Comparison of ENCODE assay signal across 25 cellular contexts in the genomic region with DNA sequence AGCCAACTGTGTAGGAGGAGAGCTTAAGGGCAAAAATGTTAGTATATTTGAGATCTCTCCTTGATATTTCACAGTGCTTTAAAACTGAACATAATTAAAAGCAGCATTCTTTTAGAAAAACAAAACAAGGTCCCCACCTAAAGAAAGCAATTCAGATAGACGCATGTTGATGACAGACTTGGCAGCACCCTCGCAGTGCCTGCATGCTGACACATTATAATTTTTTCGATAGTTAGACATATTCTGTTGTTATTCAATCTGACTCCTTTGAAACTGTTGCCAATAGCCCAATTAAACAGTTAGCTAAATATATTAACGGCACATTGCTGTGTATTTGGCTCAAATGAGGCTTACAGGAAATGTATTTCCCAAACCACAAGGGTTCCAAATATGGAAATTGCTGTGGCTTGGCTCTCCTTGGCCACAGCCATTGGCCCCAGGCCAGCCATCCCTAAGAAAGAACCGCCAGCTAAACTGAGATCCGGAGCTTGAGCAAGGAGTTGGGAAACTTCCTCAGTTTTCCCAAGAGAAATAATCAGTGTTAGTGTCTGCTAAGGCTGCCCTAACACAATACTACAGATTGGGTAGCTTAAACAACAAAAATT. TPM values are rescaled to one million over a fixed set of nuclear protein-coding genes. Genes with fewer than 3 reads are reported as not detected.
DNase-seq lines count a peak whose midpoint lies in the region; ATAC-seq, FAIRE-seq and TF ChIP-seq lines count a peak whose summit lies in the region.
"Had no signal": no experiment of that assay in that cellular context is flagged by ENCODE, and none has a peak within 500 bp of the region (broad histone marks: within the 10 kb centered on the region; RNA-seq: fewer than 3 reads in every experiment).

No MANE protein-coding gene starts in this region.

- no peaks in the 10 kb centered on the region for H3F3A ChIP-seq in PC-9 (ENCODE audit: insufficient read depth, low read depth)

- H3K4me2 ChIP-seq in PC-9, result no peak overlapping the region
- H3K4me2 ChIP-seq: KMS-11 had no signal

- CTCF ChIA-PET in PC-9 (lab: Charles Lee), result no interaction called here

- intact Hi-C loops in adrenal gland (cut with DNase I), result no loop called here
- intact Hi-C loops in pancreas (cut with DNase I), result no loop called here
- intact Hi-C loops in PC-9 (cut with micrococcal nuclease; ENCODE audit: unreplicated experiment), result no loop called here

- H3K27ac ChIP-seq in adrenal gland (peak overlapping the region in 1 of 5 donors; percentile 8), gastroesophageal sphincter (peak overlapping the region in 1 of 4 donors; percentile 31), pancreas (no peak overlapping the region), PC-9 (no peak overlapping the region)
- H3K27ac ChIP-seq: brain microvascular endothelial cell, dorsolateral prefrontal cortex, KMS-11, SJCRH30 had no signal

- H3K36me3 ChIP-seq in adrenal gland (replicated peaks in 1 of 2), result no peaks in the 10 kb centered on the region
- H3K36me3 ChIP-seq in gastroesophageal sphincter, result no peaks in the 10 kb centered on the region
- H3K36me3 ChIP-seq in pancreas, result no peaks in the 10 kb centered on the region
- H3K36me3 ChIP-seq in PC-9 (ENCODE audit: low read depth), result no peaks in the 10 kb centered on the region
- H3K36me3 ChIP-seq: brain microvascular endothelial cell, SJCRH30 had no signal

- no peaks in the 10 kb centered on the region for H3K36me3 Mint-ChIP-seq in nephron progenitor cell (ENCODE audit: low read depth)

- 44 to 50% (median 46%) methylated on average over 6 of the region's 6 CpGs for WGBS in adrenal gland, 4 donors
- WGBS in gastroesophageal sphincter (ENCODE audit: low coverage in 1 of 2), 2 donors, result 35 to 50% methylated on average over 5 to 6 of the region's 6 CpGs
- 53 to 63% methylated on average over 6 of the region's 6 CpGs for WGBS in pancreas, 2 donors

- TF ChIP-seq CTCF in adrenal gland (IDR thresholded peaks at IDR 0.05) (no peak), gastroesophageal sphincter (IDR thresholded peaks at IDR 0.05) (no peak), pancreas (IDR thresholded peaks at IDR 0.05) (no peak), PC-9 (conservative IDR thresholded peaks at IDR 0.05) (no peak), nephron progenitor cell (IDR thresholded peaks at IDR 0.05) (no peak)

- POLR2A ChIA-PET in PC-9 (lab: Charles Lee; ENCODE audit: unreplicated experiment), result no interaction called here

- H3K9me3 ChIP-seq in adrenal gland (replicated peaks in 1 of 3) (no peaks in the 10 kb centered on the region), gastroesophageal sphincter (peaks cover 0 to 20% (median 0%) of the 10 kb centered on the region in 3 donors), pancreas (no peaks in the 10 kb centered on the region), PC-9 (ENCODE audit: insufficient read depth, low read depth) (no peaks in the 10 kb centered on the region; the same call in 1 of the 2 replicates)
- H3K9me3 ChIP-seq: SJCRH30 had no signal

- no peak for TF ChIP-seq EP300 in gastroesophageal sphincter (IDR thresholded peaks at IDR 0.05)

- no peaks in the 10 kb centered on the region for H3K79me2 ChIP-seq in PC-9 (ENCODE audit: low read depth)

- TF ChIP-seq POLR2A in adrenal gland (IDR thresholded peaks at IDR 0.05), result no peak
- no peak for TF ChIP-seq POLR2A in gastroesophageal sphincter (IDR thresholded peaks at IDR 0.05)

- no peak overlapping the region for H3K4me3 Mint-ChIP-seq in nephron progenitor cell

- peaks cover 12% of the 10 kb centered on the region for H3K9me3 Mint-ChIP-seq in nephron progenitor cell

- no peaks in the 10 kb centered on the region for H3K4me1 ChIP-seq in adrenal gland (replicated peaks in 1 of 2)
- H3K4me1 ChIP-seq in gastroesophageal sphincter, result no peaks in the 10 kb centered on the region
- H3K4me1 ChIP-seq in pancreas, result no peaks in the 10 kb centered on the region
- no peaks in the 10 kb centered on the region for H3K4me1 ChIP-seq in PC-9 (replicated peaks; ENCODE audit: insufficient read depth)
- H3K4me1 ChIP-seq: SJCRH30 had no signal

- FAIRE-seq in pancreas (lab: Jason Lieb, UNC), result no peak
- FAIRE-seq: D721Med, G401.6, GM12891, H54 had no signal

- no peak overlapping the region for H2AFZ ChIP-seq in PC-9

- H3K9me2 ChIP-seq in PC-9 (ENCODE audit: insufficient read depth), result no peaks in the 10 kb centered on the region

- H4K20me1 ChIP-seq in PC-9 (ENCODE audit: insufficient read depth), result no peaks in the 10 kb centered on the region

- DNase-seq in AG20443 (ENCODE audit: low spot score), result peak; percentile 37
- peak in 5 of 7 donors; percentile 19 to 55 (median 37) for DNase-seq in adrenal gland
- peak in 1 of 6 donors; percentile 22 for DNase-seq in pancreas
- DNase-seq in PC-9, result no peak
- DNase-seq in nephron progenitor cell, result no peak
- no peak for DNase-seq in RKO (ENCODE audit: low spot score)
- DNase-seq: activated CD8-positive, alpha-beta memory T cell treated with anti-CD3 and anti-CD28 coated beads, Interleukin-2, amount 50 U/mL, for 4 hours; brain microvascular endothelial cell; dorsolateral prefrontal cortex; foreskin melanocyte; NCI-H1417; stimulated activated CD4-positive, alpha-beta T cell treated with anti-CD3 and anti-CD28 coated beads, Interleukin-1b, Interleukin-23, amount 100 ng/mL, for 48 hours; T1000 had no signal

- H3K27me3 ChIP-seq in adrenal gland (no peaks in the 10 kb centered on the region), gastroesophageal sphincter (peaks cover 26% of the 10 kb centered on the region), pancreas (no peaks in the 10 kb centered on the region), PC-9 (ENCODE audit: insufficient read depth, low read depth) (peaks cover 22% of the 10 kb centered on the region)
- H3K27me3 ChIP-seq: brain microvascular endothelial cell had no signal

- peaks cover 7% of the 10 kb centered on the region for H3K27me3 Mint-ChIP-seq in nephron progenitor cell (ENCODE audit: low read depth, poor library complexity)

- no peak overlapping the region for H3K27ac Mint-ChIP-seq in nephron progenitor cell

- no TSS peak for BruUV-seq in PC-9 (replicated peaks; lab: Mats Ljungman, UMichigan)

- ATAC-seq in gastroesophageal sphincter, result peak; percentile 84
- peak in 3 of 4 donors; percentile 39 to 59 (median 49) for ATAC-seq in pancreas
- no peak for ATAC-seq in HG03571 (IDR thresholded peaks at IDR 0.05; ENCODE audit: unreplicated experiment)

- no peaks in the 10 kb centered on the region for H3K4me1 Mint-ChIP-seq in nephron progenitor cell

- H3K4me3 ChIP-seq in adrenal gland (no peak overlapping the region), gastroesophageal sphincter (no peak overlapping the region), pancreas (no peak overlapping the region), PC-9 (no peak overlapping the region)
- H3K4me3 ChIP-seq: dorsolateral prefrontal cortex, SJCRH30 had no signal

RNA-seq across cellular contexts. Expression of gene C16orf82, which starts 31.0 kb away (rescaled TPM):
- total RNA-seq in adrenal gland (not detected), gastroesophageal sphincter (not detected), pancreas (not detected), PC-9 (2021) (not detected in 2 replicates)
- polyA plus RNA-seq in adrenal gland (not detected), pancreas (not detected)
- total RNA-seq: dorsolateral prefrontal cortex, lung microvascular endothelial cell, renal cortical epithelial cell, SJCRH30, subcutaneous adipose tissue had no signal
- polyA plus RNA-seq: neural cell had no signal

Comparison
In these comparisons a context has a peak if more than half of its experiments do, and no peak if none do; other contexts are left out.
1. DNase-seq: peak in AG20443 (single experiment) and adrenal gland (5 of 7); none in PC-9 (0 of 2), nephron progenitor cell (single experiment) and RKO (single experiment).